19 cellular contexts compared by ENCODE assay signal in the genomic region with DNA sequence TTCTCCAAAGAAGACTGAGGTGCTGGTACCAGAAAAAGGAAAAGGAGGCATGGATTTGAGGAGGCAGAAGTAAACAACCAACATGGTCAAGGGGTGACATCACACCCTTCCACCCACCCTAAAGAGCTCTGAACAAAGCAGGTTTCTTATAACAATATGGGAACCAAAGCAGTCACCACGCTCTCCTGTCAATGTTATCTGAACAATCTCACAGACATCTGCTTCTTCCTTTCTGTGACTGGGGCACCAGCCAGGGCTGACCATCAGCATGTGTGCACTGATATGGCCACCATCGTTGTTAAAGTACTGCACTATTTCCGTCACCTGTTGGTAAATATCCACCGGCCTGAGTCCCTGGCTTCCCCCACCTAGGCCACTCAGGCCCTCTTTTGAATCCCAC.
"Had no signal": no experiment of that assay in that cellular context is flagged by ENCODE, and none has a peak within 500 bp of the region (broad histone marks: within the 10 kb centered on the region; RNA-seq: fewer than 3 reads in every experiment).

No MANE protein-coding gene starts in this region.

- DNase-seq: activated CD4-positive, alpha-beta T cell treated with anti-CD3 and anti-CD28 coated beads, Interleukin-2, amount 50 U/mL, for 1 hour; activated CD8-positive, alpha-beta memory T cell treated with anti-CD3 and anti-CD28 coated beads for 24 hours; activated naive CD4-positive, alpha-beta T cell; activated naive CD8-positive, alpha-beta T cell treated with anti-CD3 and anti-CD28 coated beads, Interleukin-2, amount 50 U/mL, for 24 hours; aorta; cerebellar nuclear complex; dermis blood vessel endothelial cell; effector memory CD8-positive, alpha-beta T cell; heart right ventricle; naive B cell; ovary; stimulated activated CD4-positive, alpha-beta T cell treated with anti-CD3 and anti-CD28 coated beads, Interleukin-1b, Interleukin-23, amount 100 ng/mL, for 48 hours; stimulated activated naive CD8-positive, alpha-beta T cell treated with anti-CD3 and anti-CD28 coated beads, Interleukin-15, amount 100 ng/mL, for 72 hours; testis had no signal

- H3K4me1 Mint-ChIP-seq: activated naive CD8-positive, alpha-beta T cell treated with anti-CD3 and anti-CD28 coated beads, Interleukin-2, amount 50 U/mL, for 24 hours; naive B cell had no signal

- H3K27ac Mint-ChIP-seq: activated naive CD8-positive, alpha-beta T cell treated with anti-CD3 and anti-CD28 coated beads, Interleukin-2, amount 50 U/mL, for 24 hours; effector memory CD8-positive, alpha-beta T cell; naive B cell; neural progenitor cell had no signal

- H3K27ac ChIP-seq: breast epithelium, epithelial cell of prostate, heart right ventricle, neural progenitor cell, ovary, testis had no signal

- H3K9me3 ChIP-seq: breast epithelium, heart right ventricle, ovary, testis had no signal

- H3K9ac ChIP-seq: neural progenitor cell had no signal

- H3K4me3 Mint-ChIP-seq: activated naive CD8-positive, alpha-beta T cell treated with anti-CD3 and anti-CD28 coated beads, Interleukin-2, amount 50 U/mL, for 24 hours; effector memory CD8-positive, alpha-beta T cell; naive B cell; neural progenitor cell; stimulated activated naive CD8-positive, alpha-beta T cell treated with anti-CD3 and anti-CD28 coated beads, Interleukin-15, amount 100 ng/mL, for 72 hours had no signal

- H3K4me3 ChIP-seq: breast epithelium, heart right ventricle, neural progenitor cell, ovary, testis had no signal

- H3K36me3 Mint-ChIP-seq: neural progenitor cell had no signal

- H2AFZ ChIP-seq: neural progenitor cell had no signal

- H3K9me3 Mint-ChIP-seq: activated naive CD8-positive, alpha-beta T cell treated with anti-CD3 and anti-CD28 coated beads, Interleukin-2, amount 50 U/mL, for 24 hours; effector memory CD8-positive, alpha-beta T cell; neural progenitor cell; stimulated activated naive CD8-positive, alpha-beta T cell treated with anti-CD3 and anti-CD28 coated beads, Interleukin-15, amount 100 ng/mL, for 72 hours had no signal

- H3K27me3 ChIP-seq: breast epithelium, ovary, testis had no signal

- H3K27me3 Mint-ChIP-seq: stimulated activated naive CD8-positive, alpha-beta T cell treated with anti-CD3 and anti-CD28 coated beads, Interleukin-15, amount 100 ng/mL, for 72 hours had no signal

- ATAC-seq: activated CD4-positive, CD25-positive, alpha-beta regulatory T cell treated with anti-CD3 and anti-CD28 coated beads, Interleukin-2, amount 50 U/mL, for 24 hours; activated naive CD8-positive, alpha-beta T cell treated with anti-CD3 and anti-CD28 coated beads, Interleukin-2, amount 50 U/mL, for 24 hours; effector memory CD8-positive, alpha-beta T cell; heart right ventricle; sciatic nerve; stimulated activated naive CD8-positive, alpha-beta T cell treated with anti-CD3 and anti-CD28 coated beads, Interleukin-15, amount 100 ng/mL, for 72 hours had no signal

- H3K4me2 ChIP-seq: neural progenitor cell had no signal

- H3K36me3 ChIP-seq: breast epithelium, heart right ventricle, neural progenitor cell, ovary had no signal
